18 cellular contexts compared by ENCODE assay signal in the genomic region with DNA sequence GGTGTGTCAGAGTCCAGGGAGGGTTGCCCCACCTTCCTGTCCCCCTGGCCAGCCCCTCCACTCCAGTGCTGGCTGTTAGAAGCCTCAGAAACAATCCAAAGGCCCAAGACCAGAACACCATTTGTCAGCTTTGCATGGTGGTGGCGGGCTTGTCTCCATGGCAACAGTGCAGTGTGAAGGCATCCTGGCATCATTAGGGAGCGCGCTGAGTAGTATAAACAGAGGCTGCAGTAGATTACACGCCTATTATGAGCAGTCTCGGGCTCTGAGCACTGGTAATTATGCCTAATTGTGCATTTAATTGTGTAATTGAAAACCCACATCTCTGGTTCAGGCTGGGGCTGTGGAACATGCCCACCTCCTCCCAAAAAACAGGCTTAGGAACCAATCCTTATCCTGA. TPM values are rescaled to one million over a fixed set of nuclear protein-coding genes. Genes with fewer than 3 reads are reported as not detected.
DNase-seq lines count a peak whose midpoint lies in the region; ATAC-seq, FAIRE-seq and TF ChIP-seq lines count a peak whose summit lies in the region.
"Had no signal": no experiment of that assay in that cellular context is flagged by ENCODE, and none has a peak within 500 bp of the region (broad histone marks: within the 10 kb centered on the region; RNA-seq: fewer than 3 reads in every experiment).

No MANE protein-coding gene starts in this region.

- intact Hi-C loops in left colon (cut with DNase I, micrococcal nuclease): no loop called here

- no peak overlapping the region for H3K4me3 ChIP-seq in ectodermal cell (ENCODE audit: insufficient read depth, low read depth, low read length)
- H3K4me3 ChIP-seq: spleen had no signal

- TF ChIP-seq POLR2A in GM12892 (IDR thresholded peaks at IDR 0.05; ENCODE audit: low read depth, low read length): no peak

- peaks cover 19% of the 10 kb centered on the region for H3K4me1 ChIP-seq in ectodermal cell (ENCODE audit: control insufficient read depth, insufficient read depth, low read length)
- H3K4me1 ChIP-seq: spleen had no signal

- DNase-seq in NCI-H1417 (lab: John Stamatoyannopoulos, UW) (peak; percentile 6 to 88 (median 58)), NCI-H1417 treated with DMSO at 0.1 percent for 48 hours (lab: John Stamatoyannopoulos, UW) (no peak), NCI-H748 treated with DMSO at 0.1 percent for 48 hours (lab: John Stamatoyannopoulos, UW) (peak; percentile 9), retina (peak; percentile 85), GM12892 (ENCODE audit: insufficient read length) (no peak), UCSD-AML1 (lab: John Stamatoyannopoulos, UW; ENCODE audit: unreplicated experiment) (no peak), left colon (no peak)
- DNase-seq: 8988T; activated CD4-positive, CD25-positive, alpha-beta regulatory T cell treated with anti-CD3 and anti-CD28 coated beads, Interleukin-2, amount 50 U/mL, for 72 hours; activated naive CD8-positive, alpha-beta T cell treated with anti-CD3 and anti-CD28 coated beads, Interleukin-2, amount 10 ng/mL, durations not matched to agents 7 days and 5 days; CD4-positive, alpha-beta memory T cell; mammary epithelial cell; NCI-H226; spleen had no signal

- H3K9me3 ChIP-seq in ectodermal cell (ENCODE audit: control insufficient read depth, low read length): no peaks in the 10 kb centered on the region
- H3K9me3 ChIP-seq: spleen had no signal

- no peaks in the 10 kb centered on the region for H3K27me3 ChIP-seq in ectodermal cell (ENCODE audit: control insufficient read depth, insufficient read depth, low read length, poor library complexity, severe bottlenecking)

- H3K36me3 ChIP-seq in ectodermal cell (ENCODE audit: control insufficient read depth, insufficient read depth, low read length): no peaks in the 10 kb centered on the region
- H3K36me3 ChIP-seq: spleen had no signal

- 63 to 65% methylated on average over 5 of the region's 5 CpGs for WGBS in ectodermal cell, 2 experiments

- no peak for FAIRE-seq in GM12892 (lab: Jason Lieb, UNC)
- FAIRE-seq: RCC 7860 had no signal

- H3K27ac ChIP-seq in ectodermal cell (ENCODE audit: insufficient read depth, low read depth, low read length, poor library complexity, severe bottlenecking): peak overlapping the region; percentile 36
- H3K27ac ChIP-seq: spleen had no signal

- ATAC-seq in left colon: no peak
- ATAC-seq: HCT116 had no signal

RNA-seq across cellular contexts. Expression of a gene that starts 11.8 kb away (rescaled TPM):
- polyA plus RNA-seq in ectodermal cell (2013, experiment 1 of 4): 28.5 TPM
- polyA plus RNA-seq in ectodermal cell (2013, experiment 2 of 4): 28.8 TPM
- 22.2 TPM for polyA plus RNA-seq in ectodermal cell (2013, experiment 3 of 4)
- 26.3 TPM for polyA plus RNA-seq in ectodermal cell (2013, experiment 4 of 4)
- polyA plus RNA-seq in GM12892 (2012; ENCODE audit: missing spikeins): not detected
- under 1 TPM; 0.09 to 0.20 TPM for total RNA-seq in left colon
- total RNA-seq: CD4-positive, alpha-beta memory T cell; omental fat pad; spleen had no signal
- polyA plus RNA-seq: CD4-positive, alpha-beta memory T cell had no signal

Comparison
In these comparisons a context has a peak if more than half of its experiments do, and no peak if none do; other contexts are left out.
1. DNase-seq: peak in NCI-H1417 (3 of 3), NCI-H748 treated with DMSO at 0.1 percent for 48 hours (single experiment) and retina (single experiment); none in NCI-H1417 treated with DMSO at 0.1 percent for 48 hours (single experiment), GM12892 (single experiment), UCSD-AML1 (single experiment) and left colon (0 of 2).